10 cellular contexts compared by ENCODE assay signal in the genomic region with DNA sequence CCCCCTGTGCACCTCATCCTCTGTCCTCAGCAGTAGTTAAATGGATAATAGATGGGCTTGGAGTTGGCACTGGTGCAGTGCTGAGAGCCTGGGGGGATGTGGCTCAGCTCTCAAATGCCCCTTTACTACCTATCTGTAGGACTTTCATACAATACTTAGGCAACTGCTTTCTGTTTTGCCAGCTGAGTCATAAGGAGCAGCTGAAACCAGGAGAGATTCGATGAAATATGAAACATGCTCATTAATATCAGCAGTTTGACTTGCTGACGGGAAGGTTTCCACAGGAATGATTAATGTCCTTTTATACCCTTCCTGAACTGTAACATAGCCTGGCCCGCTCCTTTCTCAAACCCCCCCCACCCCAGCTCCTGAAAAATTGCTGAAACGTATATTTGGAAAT.
A peak's percentile ranks its signal among the peaks of the same experiment; 100 is the strongest.
DNase-seq lines count a peak whose midpoint lies in the region; ATAC-seq, FAIRE-seq and TF ChIP-seq lines count a peak whose summit lies in the region.
"Had no signal": no experiment of that assay in that cellular context is flagged by ENCODE, and none has a peak within 500 bp of the region (broad histone marks: within the 10 kb centered on the region; RNA-seq: fewer than 3 reads in every experiment).

No MANE protein-coding gene starts in this region.

- TF ChIP-seq CTCF in astrocyte (IDR thresholded peaks at IDR 0.05; ENCODE audit: insufficient read depth, low read depth, low read length) (no peak), type B pancreatic cell (conservative IDR thresholded peaks at IDR 0.05) (no peak), tibial nerve (IDR thresholded peaks at IDR 0.05) (no peak)

- H3K4me1 Mint-ChIP-seq in stimulated activated naive CD8-positive, alpha-beta T cell treated with anti-CD3 and anti-CD28 coated beads, Interleukin-15, amount 100 ng/mL, for 72 hours = no peaks in the 10 kb centered on the region
- H3K4me1 Mint-ChIP-seq in astrocyte (ENCODE audit: low read depth, unreplicated experiment) = peaks cover 2% of the 10 kb centered on the region
- H3K4me1 Mint-ChIP-seq in type B pancreatic cell (ENCODE audit: unreplicated experiment) = peaks cover 25% of the 10 kb centered on the region
- H3K4me1 Mint-ChIP-seq in effector memory CD8-positive, alpha-beta T cell (ENCODE audit: low read depth in 2 of 2) = no peaks in the 10 kb centered on the region

- H3K4me2 ChIP-seq in astrocyte (ENCODE audit: low read length) = peak overlapping the region; percentile 29
- H3K4me2 ChIP-seq: KMS-11 had no signal

- H3K36me3 ChIP-seq in astrocyte (ENCODE audit: insufficient read depth, low read length) (peaks cover 49% of the 10 kb centered on the region), tibial nerve (peaks cover 0 to 5% (median 0%) of the 10 kb centered on the region in 3 donors), small intestine (ENCODE audit: control insufficient read depth in 2 of 2, insufficient read depth in 2 of 2, low read length in 2 of 2) (no peaks in the 10 kb centered on the region)

- peaks cover 16% of the 10 kb centered on the region for H3K4me1 ChIP-seq in astrocyte (ENCODE audit: insufficient read depth, low read length)
- H3K4me1 ChIP-seq in tibial nerve = peaks cover 0 to 16% (median 0%) of the 10 kb centered on the region in 4 donors
- H3K4me1 ChIP-seq in small intestine (ENCODE audit: control insufficient read depth in 2 of 2, insufficient read depth in 1 of 2, low read depth in 1 of 2, low read length in 1 of 2) = no peaks in the 10 kb centered on the region

- peaks cover 13 to 15% of the 10 kb centered on the region in 2 donors for H3K9me3 Mint-ChIP-seq in stimulated activated naive CD8-positive, alpha-beta T cell treated with anti-CD3 and anti-CD28 coated beads, Interleukin-15, amount 100 ng/mL, for 72 hours
- no peaks in the 10 kb centered on the region for H3K9me3 Mint-ChIP-seq in astrocyte (ENCODE audit: unreplicated experiment)
- H3K9me3 Mint-ChIP-seq in type B pancreatic cell = peaks cover 13% of the 10 kb centered on the region
- H3K9me3 Mint-ChIP-seq in effector memory CD8-positive, alpha-beta T cell = peaks cover 2 to 11% of the 10 kb centered on the region in 2 donors

- ATAC-seq in stimulated activated naive CD8-positive, alpha-beta T cell treated with anti-CD3 and anti-CD28 coated beads, Interleukin-15, Interleukin-2, amounts not matched to agents 100 U/mL and 50 U/mL, for 24 hours = peak; percentile 28
- no peak for ATAC-seq in stimulated activated naive CD8-positive, alpha-beta T cell treated with anti-CD3 and anti-CD28 coated beads, Interleukin-15, amount 100 ng/mL, for 72 hours
- peak; percentile 88 for ATAC-seq in HG03196 (IDR thresholded peaks at IDR 0.05; ENCODE audit: unreplicated experiment)
- ATAC-seq in effector memory CD8-positive, alpha-beta T cell (replicated peaks) = no peak

- H3K27ac ChIP-seq in astrocyte (ENCODE audit: low read depth, low read length) = no peak overlapping the region
- no peak overlapping the region for H3K27ac ChIP-seq in tibial nerve
- H3K27ac ChIP-seq in small intestine (ENCODE audit: low read depth in 1 of 2, low read length in 1 of 2) = no peak overlapping the region
- H3K27ac ChIP-seq: KMS-11 had no signal

- H3K27me3 ChIP-seq in astrocyte (ENCODE audit: insufficient read depth, low read length) (no peaks in the 10 kb centered on the region), tibial nerve (no peaks in the 10 kb centered on the region), small intestine (ENCODE audit: control insufficient read depth in 2 of 2, insufficient read depth in 2 of 2, low read length in 2 of 2) (no peaks in the 10 kb centered on the region)

- FAIRE-seq in astrocyte (lab: Jason Lieb, UNC) (no peak), small intestine (lab: Jason Lieb, UNC) (no peak)

- H4K20me1 ChIP-seq in astrocyte (ENCODE audit: insufficient read depth, low read length) = peaks cover 4% of the 10 kb centered on the region

- peaks cover 4% of the 10 kb centered on the region for H3K36me3 Mint-ChIP-seq in astrocyte (ENCODE audit: low read depth, unreplicated experiment)
- peaks cover 24% of the 10 kb centered on the region for H3K36me3 Mint-ChIP-seq in type B pancreatic cell
- H3K36me3 Mint-ChIP-seq in effector memory CD8-positive, alpha-beta T cell (ENCODE audit: insufficient read depth) = no peaks in the 10 kb centered on the region

- no peak for DNase-seq in stimulated activated naive CD8-positive, alpha-beta T cell treated with anti-CD3 and anti-CD28 coated beads, Interleukin-15, Interleukin-2, amounts not matched to agents 100 U/mL and 50 U/mL, for 24 hours
- DNase-seq in stimulated activated naive CD8-positive, alpha-beta T cell treated with anti-CD3 and anti-CD28 coated beads, Interleukin-15, amount 100 ng/mL, for 72 hours = no peak
- DNase-seq in astrocyte (ENCODE audit: low read depth) (peak; percentile 76), type B pancreatic cell (ENCODE audit: extremely low spot score, unreplicated experiment) (no peak), tibial nerve (ENCODE audit: low spot score in 2 of 2) (no peak), small intestine (no peak)
- DNase-seq in effector memory CD8-positive, alpha-beta T cell = no peak
- DNase-seq: activated T-cell treated with anti-CD3 and anti-CD28 coated beads, Interleukin-2, amount 50 U/mL, for 48 hours had no signal

- H3K4me3 ChIP-seq in astrocyte (ENCODE audit: insufficient read depth, low read depth, low read length) (no peak overlapping the region), tibial nerve (no peak overlapping the region), small intestine (ENCODE audit: low read depth in 1 of 2, low read length in 2 of 2) (no peak overlapping the region)

- peaks cover 4% of the 10 kb centered on the region for H3K9me3 ChIP-seq in astrocyte (ENCODE audit: insufficient read depth, low read depth, low read length)
- peaks cover 0 to 5% (median 0%) of the 10 kb centered on the region in 4 donors for H3K9me3 ChIP-seq in tibial nerve
- H3K9me3 ChIP-seq in small intestine (ENCODE audit: control insufficient read depth, low read depth) = no peaks in the 10 kb centered on the region

- WGBS in tibial nerve, 2 donors = 57 to 65% methylated on average over 4 of the region's 4 CpGs
- WGBS in small intestine, 3 donors = 27 to 56% (median 31%) methylated on average over 4 of the region's 4 CpGs

- no peaks in the 10 kb centered on the region for H3K27me3 Mint-ChIP-seq in stimulated activated naive CD8-positive, alpha-beta T cell treated with anti-CD3 and anti-CD28 coated beads, Interleukin-15, amount 100 ng/mL, for 72 hours
- no peaks in the 10 kb centered on the region for H3K27me3 Mint-ChIP-seq in astrocyte (ENCODE audit: low read depth, unreplicated experiment)
- no peaks in the 10 kb centered on the region for H3K27me3 Mint-ChIP-seq in type B pancreatic cell
- H3K27me3 Mint-ChIP-seq in effector memory CD8-positive, alpha-beta T cell = peaks cover 7 to 27% of the 10 kb centered on the region in 2 donors

- TF ChIP-seq POLR2A in tibial nerve (IDR thresholded peaks at IDR 0.05) = no peak

- H2AFZ ChIP-seq in astrocyte (ENCODE audit: low read depth, low read length) = no peak overlapping the region

- no peak overlapping the region for H3K4me3 Mint-ChIP-seq in stimulated activated naive CD8-positive, alpha-beta T cell treated with anti-CD3 and anti-CD28 coated beads, Interleukin-15, amount 100 ng/mL, for 72 hours
- H3K4me3 Mint-ChIP-seq in astrocyte (ENCODE audit: unreplicated experiment) (no peak overlapping the region), type B pancreatic cell (peak overlapping the region; percentile 46)
- no peak overlapping the region for H3K4me3 Mint-ChIP-seq in effector memory CD8-positive, alpha-beta T cell

- TF ChIP-seq EP300 in tibial nerve (IDR thresholded peaks at IDR 0.05) = no peak

- no peak overlapping the region for H3K27ac Mint-ChIP-seq in stimulated activated naive CD8-positive, alpha-beta T cell treated with anti-CD3 and anti-CD28 coated beads, Interleukin-15, amount 100 ng/mL, for 72 hours
- H3K27ac Mint-ChIP-seq in astrocyte (ENCODE audit: unreplicated experiment) (no peak overlapping the region), type B pancreatic cell (no peak overlapping the region)
- no peak overlapping the region for H3K27ac Mint-ChIP-seq in effector memory CD8-positive, alpha-beta T cell

- no peaks in the 10 kb centered on the region for H3K79me2 ChIP-seq in astrocyte (ENCODE audit: insufficient read depth, low read length)

- no peak overlapping the region for H3K9ac ChIP-seq in astrocyte (ENCODE audit: low read length)
- H3K9ac ChIP-seq: KMS-11 had no signal

Comparison
In these comparisons a context has a peak if more than half of its experiments do, and no peak if none do; other contexts are left out.
1. ATAC-seq: peak in stimulated activated naive CD8-positive, alpha-beta T cell treated with anti-CD3 and anti-CD28 coated beads, Interleukin-15, Interleukin-2, amounts not matched to agents 100 U/mL and 50 U/mL, for 24 hours (single experiment) and HG03196 (single experiment); none in stimulated activated naive CD8-positive, alpha-beta T cell treated with anti-CD3 and anti-CD28 coated beads, Interleukin-15, amount 100 ng/mL, for 72 hours (single experiment) and effector memory CD8-positive, alpha-beta T cell (single experiment).